6 cellular contexts compared by ENCODE assay signal in the genomic region with DNA sequence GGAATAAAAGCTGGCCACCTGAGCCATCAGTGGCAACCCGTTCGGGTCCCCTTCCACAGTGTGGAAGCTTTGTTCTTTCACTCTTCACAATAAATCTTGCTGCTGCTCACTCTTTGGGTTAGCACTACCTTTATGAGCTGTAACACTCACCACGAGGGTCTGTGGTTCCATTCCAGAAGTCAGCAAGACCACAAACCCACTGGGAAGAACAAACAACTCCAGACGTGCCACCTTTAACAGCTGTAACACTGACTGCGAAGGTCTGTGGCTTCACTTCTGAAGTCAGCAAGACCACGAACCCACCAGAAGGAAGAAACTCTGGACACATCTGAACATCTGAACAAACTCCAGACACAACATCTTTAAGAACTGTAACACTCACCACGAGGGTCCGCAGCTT. TPM values are rescaled to one million over a fixed set of nuclear protein-coding genes. Genes with fewer than 3 reads are reported as not detected.
DNase-seq lines count a peak whose midpoint lies in the region; ATAC-seq and TF ChIP-seq lines count a peak whose summit lies in the region.
"Not testable (repeated sequence)": the region's sequence is repeated elsewhere in the genome, so short reads cannot be mapped to it uniquely, and the experiment has no call there.

No MANE protein-coding gene starts in this region.

- CTCF ChIA-PET in activated CD8-positive, alpha-beta T cell treated with anti-CD3 and anti-CD28 coated beads, Interleukin-2, amount 10 ng/mL, durations not matched to agents 7 days and 5 days (lab: Charles Lee), result not testable (repeated sequence)

- not testable (repeated sequence) for H3K9ac ChIP-seq in BLaER1 treated with 17β-estradiol and CSF1 and Interleukin-3, amounts not matched to agents 10 nM and 100 nM

- not testable (repeated sequence) for H3K27ac ChIP-seq in BLaER1 treated with 17β-estradiol and CSF1 and Interleukin-3, amounts not matched to agents 10 nM and 100 nM
- H3K27ac ChIP-seq in HL-60 (replicated peaks) (peak overlapping the region; percentile 70), neutrophil (peak overlapping the region; percentile 23)

- TF ChIP-seq CTCF in HL-60 (IDR thresholded peaks at IDR 0.05; ENCODE audit: insufficient read depth, low read length); endothelial cell (IDR thresholded peaks at IDR 0.05; ENCODE audit: unreplicated experiment); neutrophil (IDR thresholded peaks at IDR 0.05): not testable (repeated sequence)

- peaks cover 0 to 13% (median 2%) of the 10 kb centered on the region in 11 experiments; a peak in 11 of 22 replicates for H3K9me3 ChIP-seq in BLaER1 treated with 17β-estradiol and CSF1 and Interleukin-3, amounts not matched to agents 10 nM and 100 nM (replicated peaks in 1 of 11)
- not testable (repeated sequence) for H3K9me3 ChIP-seq in neutrophil

- H3K4me1 Mint-ChIP-seq in activated CD8-positive, alpha-beta T cell treated with anti-CD3 and anti-CD28 coated beads, Interleukin-2, amount 10 ng/mL, durations not matched to agents 7 days and 5 days (ENCODE audit: low read depth), result peaks cover 17% of the 10 kb centered on the region
- H3K4me1 Mint-ChIP-seq in endothelial cell (ENCODE audit: unreplicated experiment), result peaks cover 59% of the 10 kb centered on the region

- not testable (repeated sequence) for ATAC-seq in activated CD8-positive, alpha-beta T cell treated with anti-CD3 and anti-CD28 coated beads, Interleukin-2, amount 10 ng/mL, durations not matched to agents 7 days and 5 days

- not testable (repeated sequence) for H3K36me3 ChIP-seq in BLaER1 treated with 17β-estradiol and CSF1 and Interleukin-3, amounts not matched to agents 10 nM and 100 nM; neutrophil

- not testable (repeated sequence) for H3K36me3 Mint-ChIP-seq in activated CD8-positive, alpha-beta T cell treated with anti-CD3 and anti-CD28 coated beads, Interleukin-2, amount 10 ng/mL, durations not matched to agents 7 days and 5 days (ENCODE audit: low read depth); endothelial cell (ENCODE audit: low read depth, unreplicated experiment)

- H4K20me1 ChIP-seq in BLaER1 treated with 17β-estradiol and CSF1 and Interleukin-3, amounts not matched to agents 10 nM and 100 nM, result not testable (repeated sequence)

- peak in 1 of 2 experiments; percentile 29 for DNase-seq in HL-60 (ENCODE audit: low read depth in 1 of 2, low spot score in 1 of 2)
- DNase-seq in LHCN-M2 (ENCODE audit: low read depth), result peak; percentile 30
- peak; percentile 23 for DNase-seq in activated CD8-positive, alpha-beta T cell treated with anti-CD3 and anti-CD28 coated beads, Interleukin-2, amount 10 ng/mL, durations not matched to agents 7 days and 5 days
- DNase-seq in endothelial cell (ENCODE audit: low spot score), result not testable (repeated sequence)

- not testable (repeated sequence) for H3K9me3 Mint-ChIP-seq in activated CD8-positive, alpha-beta T cell treated with anti-CD3 and anti-CD28 coated beads, Interleukin-2, amount 10 ng/mL, durations not matched to agents 7 days and 5 days (ENCODE audit: insufficient read depth); endothelial cell (ENCODE audit: unreplicated experiment)

- peaks cover 22% of the 10 kb centered on the region for H3K27me3 Mint-ChIP-seq in activated CD8-positive, alpha-beta T cell treated with anti-CD3 and anti-CD28 coated beads, Interleukin-2, amount 10 ng/mL, durations not matched to agents 7 days and 5 days (ENCODE audit: low read depth)
- not testable (repeated sequence) for H3K27me3 Mint-ChIP-seq in endothelial cell (ENCODE audit: unreplicated experiment)

- peaks cover 4 to 24% (median 11%) of the 10 kb centered on the region in 10 experiments; a peak in 15 of 20 replicates for H3K4me1 ChIP-seq in BLaER1 treated with 17β-estradiol and CSF1 and Interleukin-3, amounts not matched to agents 10 nM and 100 nM
- peaks cover 18 to 34% of the 10 kb centered on the region in 2 experiments for H3K4me1 ChIP-seq in neutrophil (ENCODE audit: control insufficient read depth in 1 of 2, insufficient read depth in 1 of 2, low read depth in 1 of 2, low read length in 1 of 2)

- not testable (repeated sequence) for H3K27me3 ChIP-seq in BLaER1 treated with 17β-estradiol and CSF1 and Interleukin-3, amounts not matched to agents 10 nM and 100 nM; HL-60 (ENCODE audit: insufficient read depth, poor library complexity, severe bottlenecking); neutrophil

- POLR2A ChIA-PET in activated CD8-positive, alpha-beta T cell treated with anti-CD3 and anti-CD28 coated beads, Interleukin-2, amount 10 ng/mL, durations not matched to agents 7 days and 5 days (lab: Charles Lee), result not testable (repeated sequence)

- H3K27ac Mint-ChIP-seq in activated CD8-positive, alpha-beta T cell treated with anti-CD3 and anti-CD28 coated beads, Interleukin-2, amount 10 ng/mL, durations not matched to agents 7 days and 5 days, result not testable (repeated sequence)
- H3K27ac Mint-ChIP-seq in endothelial cell (ENCODE audit: unreplicated experiment), result peak overlapping the region; percentile 67

- H3K4me3 Mint-ChIP-seq in activated CD8-positive, alpha-beta T cell treated with anti-CD3 and anti-CD28 coated beads, Interleukin-2, amount 10 ng/mL, durations not matched to agents 7 days and 5 days; endothelial cell (ENCODE audit: unreplicated experiment): not testable (repeated sequence)

- not testable (repeated sequence) for H3K4me3 ChIP-seq in BLaER1 treated with 17β-estradiol and CSF1 and Interleukin-3, amounts not matched to agents 10 nM and 100 nM; HL-60 (replicated peaks; ENCODE audit: insufficient read depth, low read length); neutrophil (ENCODE audit: low read depth in 1 of 2, low read length in 1 of 2)

- peak overlapping the region in 9 of 11 experiments; percentile 7 to 62 (median 48); a peak in 14 of 22 replicates for H3K4me2 ChIP-seq in BLaER1 treated with 17β-estradiol and CSF1 and Interleukin-3, amounts not matched to agents 10 nM and 100 nM

RNA-seq across cellular contexts. Expression of a gene that starts 45.7 kb away (rescaled TPM):
- total RNA-seq in LHCN-M2 (2014; rRNA removed) (73.9 and 83.6 TPM in 2 replicates), endothelial cell (ENCODE audit: unreplicated experiment) (107 TPM)
- 51.0 TPM for polyA plus RNA-seq in LHCN-M2 (2012)
- total RNA-seq in activated CD8-positive, alpha-beta T cell treated with anti-CD3 and anti-CD28 coated beads, Interleukin-2, amount 10 ng/mL, durations not matched to agents 7 days and 5 days, result 10 to 100 TPM; 94.4 to 94.7 TPM
